1 cellular context compared by ENCODE assay signal in the genomic region with DNA sequence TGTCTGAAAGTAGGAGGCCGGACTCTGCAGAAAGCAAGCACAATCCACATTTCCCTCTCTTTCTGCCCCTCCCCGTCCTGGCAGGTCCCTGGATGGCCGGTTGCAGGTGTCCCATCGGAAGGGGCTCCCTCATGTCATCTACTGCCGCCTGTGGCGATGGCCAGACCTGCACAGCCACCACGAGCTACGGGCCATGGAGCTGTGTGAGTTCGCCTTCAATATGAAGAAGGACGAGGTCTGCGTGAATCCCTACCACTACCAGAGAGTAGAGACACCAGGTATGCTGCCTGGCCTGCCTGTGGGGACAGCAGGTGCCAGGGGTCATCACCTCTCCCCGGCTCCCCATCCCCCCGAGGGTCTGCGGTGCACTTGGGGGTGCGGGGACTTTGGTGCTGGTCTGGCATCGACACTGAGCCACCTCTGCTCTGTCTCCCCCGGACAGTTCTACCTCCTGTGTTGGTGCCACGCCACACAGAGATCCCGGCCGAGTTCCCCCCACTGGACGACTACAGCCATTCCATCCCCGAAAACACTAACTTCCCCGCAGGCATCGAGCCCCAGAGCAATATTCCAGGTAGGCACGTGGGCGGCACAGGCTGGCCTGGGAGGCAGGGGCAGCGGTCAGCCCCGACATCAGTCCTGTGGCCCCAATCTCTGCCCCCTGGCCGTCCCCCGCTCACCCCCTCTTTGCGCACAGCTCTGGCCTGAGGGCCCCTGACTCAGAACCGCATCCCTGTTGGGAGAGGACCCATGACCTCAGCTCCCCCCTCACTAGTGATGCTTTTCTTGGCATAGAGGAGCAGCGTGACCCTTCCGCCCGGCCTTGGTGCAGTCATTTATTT.
TF ChIP-seq lines count a peak whose summit lies in the region.

No MANE protein-coding gene starts in this region.

TF ChIP-seq in HepG2, 621 proteins besides CTCF, POLR2A, EP300 and RAD21:
- no peak for TF ChIP-seq ZMAT5 (CRISPR knock-in tag; IDR thresholded peaks at IDR 0.05; ENCODE audit: borderline replicate concordance, low read depth)
- TF ChIP-seq, protein P1, sequence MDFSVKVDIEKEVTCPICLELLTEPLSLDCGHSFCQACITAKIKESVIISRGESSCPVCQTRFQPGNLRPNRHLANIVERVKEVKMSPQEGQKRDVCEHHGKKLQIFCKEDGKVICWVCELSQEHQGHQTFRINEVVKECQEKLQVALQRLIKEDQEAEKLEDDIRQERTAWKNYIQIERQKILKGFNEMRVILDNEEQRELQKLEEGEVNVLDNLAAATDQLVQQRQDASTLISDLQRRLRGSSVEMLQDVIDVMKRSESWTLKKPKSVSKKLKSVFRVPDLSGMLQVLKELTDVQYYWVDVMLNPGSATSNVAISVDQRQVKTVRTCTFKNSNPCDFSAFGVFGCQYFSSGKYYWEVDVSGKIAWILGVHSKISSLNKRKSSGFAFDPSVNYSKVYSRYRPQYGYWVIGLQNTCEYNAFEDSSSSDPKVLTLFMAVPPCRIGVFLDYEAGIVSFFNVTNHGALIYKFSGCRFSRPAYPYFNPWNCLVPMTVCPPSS (IDR thresholded peaks at IDR 0.05) = no peak
- TF ChIP-seq ZNF616 (CRISPR knock-in tag; IDR thresholded peaks at IDR 0.05; ENCODE audit: low read depth) = no peak
- TF ChIP-seq ZNF660 (CRISPR knock-in tag; IDR thresholded peaks at IDR 0.05; ENCODE audit: borderline replicate concordance, low read depth) = no peak
- no peak for TF ChIP-seq HMG20A (CRISPR knock-in tag; IDR thresholded peaks at IDR 0.05; ENCODE audit: borderline replicate concordance)
- no peak for TF ChIP-seq MIXL1 (CRISPR knock-in tag; IDR thresholded peaks at IDR 0.05)
- TF ChIP-seq ZBTB20 (CRISPR knock-in tag; IDR thresholded peaks at IDR 0.05; ENCODE audit: borderline replicate concordance, low read depth) = no peak
- TF ChIP-seq, protein P2, sequence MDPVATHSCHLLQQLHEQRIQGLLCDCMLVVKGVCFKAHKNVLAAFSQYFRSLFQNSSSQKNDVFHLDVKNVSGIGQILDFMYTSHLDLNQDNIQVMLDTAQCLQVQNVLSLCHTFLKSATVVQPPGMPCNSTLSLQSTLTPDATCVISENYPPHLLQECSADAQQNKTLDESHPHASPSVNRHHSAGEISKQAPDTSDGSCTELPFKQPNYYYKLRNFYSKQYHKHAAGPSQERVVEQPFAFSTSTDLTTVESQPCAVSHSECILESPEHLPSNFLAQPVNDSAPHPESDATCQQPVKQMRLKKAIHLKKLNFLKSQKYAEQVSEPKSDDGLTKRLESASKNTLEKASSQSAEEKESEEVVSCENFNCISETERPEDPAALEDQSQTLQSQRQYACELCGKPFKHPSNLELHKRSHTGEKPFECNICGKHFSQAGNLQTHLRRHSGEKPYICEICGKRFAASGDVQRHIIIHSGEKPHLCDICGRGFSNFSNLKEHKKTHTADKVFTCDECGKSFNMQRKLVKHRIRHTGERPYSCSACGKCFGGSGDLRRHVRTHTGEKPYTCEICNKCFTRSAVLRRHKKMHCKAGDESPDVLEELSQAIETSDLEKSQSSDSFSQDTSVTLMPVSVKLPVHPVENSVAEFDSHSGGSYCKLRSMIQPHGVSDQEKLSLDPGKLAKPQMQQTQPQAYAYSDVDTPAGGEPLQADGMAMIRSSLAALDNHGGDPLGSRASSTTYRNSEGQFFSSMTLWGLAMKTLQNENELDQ (CRISPR knock-in tag; IDR thresholded peaks at IDR 0.05; ENCODE audit: borderline replicate concordance) = no peak
- TF ChIP-seq ZNF317 (CRISPR knock-in tag; IDR thresholded peaks at IDR 0.05) = no peak
- no peak for TF ChIP-seq SMARCC2 (IDR thresholded peaks at IDR 0.05)
- TF ChIP-seq ZNF546 (CRISPR knock-in tag; conservative IDR thresholded peaks at IDR 0.05) = no peak
- TF ChIP-seq EZH2 (conservative IDR thresholded peaks at IDR 0.05; ENCODE audit: low read depth, low read length) = no peak
- no peak for TF ChIP-seq SOX13 (IDR thresholded peaks at IDR 0.05)
- TF ChIP-seq SOX13 (CRISPR knock-in tag; conservative IDR thresholded peaks at IDR 0.05 in 1 of 2, IDR thresholded peaks at IDR 0.05 in 1 of 2) = no peak
- TF ChIP-seq, protein P3, sequence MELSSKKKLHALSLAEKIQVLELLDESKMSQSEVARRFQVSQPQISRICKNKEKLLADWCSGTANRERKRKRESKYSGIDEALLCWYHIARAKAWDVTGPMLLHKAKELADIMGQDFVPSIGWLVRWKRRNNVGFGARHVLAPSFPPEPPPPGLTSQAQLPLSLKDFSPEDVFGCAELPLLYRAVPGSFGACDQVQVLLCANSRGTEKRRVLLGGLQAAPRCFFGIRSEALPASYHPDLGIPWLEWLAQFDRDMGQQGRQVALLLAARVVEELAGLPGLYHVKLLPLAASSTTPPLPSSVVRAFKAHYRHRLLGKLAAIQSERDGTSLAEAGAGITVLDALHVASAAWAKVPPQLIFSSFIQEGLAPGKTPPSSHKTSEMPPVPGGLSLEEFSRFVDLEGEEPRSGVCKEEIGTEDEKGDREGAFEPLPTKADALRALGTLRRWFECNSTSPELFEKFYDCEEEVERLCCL (CRISPR knock-in tag; IDR thresholded peaks at IDR 0.05; ENCODE audit: borderline replicate concordance) = no peak
